In the genomic region with DNA sequence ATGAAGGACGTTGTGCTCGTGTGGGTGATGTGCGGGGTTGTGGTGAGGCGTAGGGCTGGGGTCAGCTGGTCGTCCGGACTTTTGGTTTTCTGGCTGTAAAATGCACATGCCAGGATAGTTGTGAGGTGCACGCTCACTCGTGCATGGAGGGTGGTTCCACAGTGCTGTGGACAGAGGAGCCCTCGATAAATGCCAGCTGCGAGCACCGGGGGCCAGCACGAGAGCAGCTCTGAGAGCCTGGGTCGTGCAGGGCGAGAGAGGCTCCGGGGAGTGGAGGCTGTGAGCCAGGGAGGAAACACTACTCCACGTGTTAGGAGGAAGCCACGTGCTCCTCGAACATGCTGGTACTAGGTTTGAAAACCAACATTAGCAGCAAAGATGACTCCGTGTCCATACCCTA, we compare ENCODE assay signal across 24 cellular contexts.
"Had no signal": no experiment of that assay in that cellular context is flagged by ENCODE, and none has a peak within 500 bp of the region (broad histone marks: within the 10 kb centered on the region; RNA-seq: fewer than 3 reads in every experiment).

No MANE protein-coding gene starts in this region.

- DNase-seq: activated CD4-positive, alpha-beta memory T cell treated with anti-CD3 and anti-CD28 coated beads, Interleukin-2, amount 10 ng/mL, durations not matched to agents 7 days and 5 days; activated CD4-positive, alpha-beta T cell treated with anti-CD3 and anti-CD28 coated beads, Interleukin-2, amount 10 ng/mL, durations not matched to agents 24 days and 14 days; activated effector memory CD4-positive, alpha-beta T cell treated with Interleukin-2 at 50 U/mL for 16 hours; activated naive CD4-positive, alpha-beta T cell treated with anti-CD3 and anti-CD28 coated beads for 36 hours; activated naive CD8-positive, alpha-beta T cell treated with anti-CD3 and anti-CD28 coated beads, Interleukin-2, amount 10 ng/mL, durations not matched to agents 7 days and 5 days; activated T-cell treated with anti-CD3 and anti-CD28 coated beads, Interleukin-2, amount 50 U/mL, for 72 hours; amniotic stem cell; immature natural killer cell; kidney glomerular epithelial cell; naive B cell; occipital lobe; stimulated activated CD4-positive, alpha-beta T cell treated with anti-CD3 and anti-CD28 coated beads, Interleukin-4, amount 100 ng/mL, for 24 hours; stimulated activated naive CD8-positive, alpha-beta T cell treated with anti-CD3 and anti-CD28 coated beads, Interleukin-15, amount 100 ng/mL, for 72 hours; T-helper 17 cell; transverse colon; uterus had no signal

- H3K4me1 Mint-ChIP-seq: activated naive CD8-positive, alpha-beta T cell treated with anti-CD3 and anti-CD28 coated beads, Interleukin-2, amount 10 ng/mL, durations not matched to agents 7 days and 5 days; memory B cell had no signal

- H3K4me3 ChIP-seq: coronary artery, hepatocyte, mucosa of descending colon, suprapubic skin, transverse colon, uterus had no signal

- ATAC-seq: activated CD4-positive, CD25-positive, alpha-beta regulatory T cell treated with anti-CD3 and anti-CD28 coated beads, Interleukin-2, amount 50 U/mL, for 24 hours; activated T-cell treated with anti-CD3 and anti-CD28 coated beads, Interleukin-2, amount 50 U/mL, for 72 hours; mucosa of descending colon; stimulated activated naive CD8-positive, alpha-beta T cell treated with anti-CD3 and anti-CD28 coated beads, Interleukin-15, amount 100 ng/mL, for 72 hours; T-helper 17 cell had no signal

- FAIRE-seq: bronchial epithelial cell had no signal

- H3K4me2 ChIP-seq: hepatocyte had no signal

- H2AFZ ChIP-seq: hepatocyte had no signal

- H3K27ac ChIP-seq: coronary artery, epithelial cell of prostate, hepatocyte, suprapubic skin, transverse colon, uterus had no signal

- H3K9me3 Mint-ChIP-seq: activated CD4-positive, alpha-beta memory T cell treated with anti-CD3 and anti-CD28 coated beads, Interleukin-2, amount 10 ng/mL, durations not matched to agents 7 days and 5 days; activated CD4-positive, alpha-beta T cell treated with anti-CD3 and anti-CD28 coated beads, Interleukin-2, amount 10 ng/mL, durations not matched to agents 24 days and 14 days; activated naive CD4-positive, alpha-beta T cell treated with anti-CD3 and anti-CD28 coated beads for 36 hours; stimulated activated naive CD8-positive, alpha-beta T cell treated with anti-CD3 and anti-CD28 coated beads, Interleukin-15, amount 100 ng/mL, for 72 hours had no signal

- H3K4me1 ChIP-seq: uterus had no signal

- H3K27ac Mint-ChIP-seq: activated CD4-positive, alpha-beta memory T cell treated with anti-CD3 and anti-CD28 coated beads, Interleukin-2, amount 10 ng/mL, durations not matched to agents 7 days and 5 days; activated naive CD4-positive, alpha-beta T cell treated with anti-CD3 and anti-CD28 coated beads for 36 hours; activated naive CD8-positive, alpha-beta T cell treated with anti-CD3 and anti-CD28 coated beads, Interleukin-2, amount 10 ng/mL, durations not matched to agents 7 days and 5 days; activated T-cell treated with anti-CD3 and anti-CD28 coated beads, Interleukin-2, amount 50 U/mL, for 72 hours; immature natural killer cell; memory B cell; stimulated activated naive CD8-positive, alpha-beta T cell treated with anti-CD3 and anti-CD28 coated beads, Interleukin-15, amount 100 ng/mL, for 72 hours; T-helper 17 cell had no signal

- H3K4me3 Mint-ChIP-seq: activated CD4-positive, alpha-beta memory T cell treated with anti-CD3 and anti-CD28 coated beads, Interleukin-2, amount 10 ng/mL, durations not matched to agents 7 days and 5 days; activated CD4-positive, alpha-beta T cell treated with anti-CD3 and anti-CD28 coated beads, Interleukin-2, amount 10 ng/mL, durations not matched to agents 24 days and 14 days; activated naive CD4-positive, alpha-beta T cell treated with anti-CD3 and anti-CD28 coated beads for 36 hours; activated naive CD8-positive, alpha-beta T cell treated with anti-CD3 and anti-CD28 coated beads, Interleukin-2, amount 10 ng/mL, durations not matched to agents 7 days and 5 days; activated T-cell treated with anti-CD3 and anti-CD28 coated beads, Interleukin-2, amount 50 U/mL, for 72 hours; immature natural killer cell; memory B cell; naive B cell; stimulated activated naive CD8-positive, alpha-beta T cell treated with anti-CD3 and anti-CD28 coated beads, Interleukin-15, amount 100 ng/mL, for 72 hours; T-helper 17 cell had no signal

- H3K36me3 Mint-ChIP-seq: immature natural killer cell, memory B cell, naive B cell had no signal

- H3K9me3 ChIP-seq: mucosa of descending colon, suprapubic skin, transverse colon had no signal

- H3K27me3 ChIP-seq: hepatocyte, suprapubic skin, transverse colon, uterus had no signal

- H3K36me3 ChIP-seq: suprapubic skin, transverse colon, uterus had no signal
